9 cellular contexts compared by ENCODE assay signal in genomic region chr3:139534992-139535879, GRCh38. TPM values are rescaled to one million over a fixed set of nuclear protein-coding genes. Genes with fewer than 3 reads are reported as not detected.
DNase-seq lines count a peak whose midpoint lies in the region; ATAC-seq and TF ChIP-seq lines count a peak whose summit lies in the region.
"Had no signal": no experiment of that assay in that cellular context is flagged by ENCODE, and none has a peak within 500 bp of the region (broad histone marks: within the 10 kb centered on the region; RNA-seq: fewer than 3 reads in every experiment).

No MANE protein-coding gene starts in this region.

- no peak for TF ChIP-seq EP300 in esophagus muscularis mucosa (IDR thresholded peaks at IDR 0.05)

- no peak overlapping the region for H3K27ac Mint-ChIP-seq in neural crest cell (ENCODE audit: unreplicated experiment)
- peak overlapping the region in 1 of 10 donors; percentile 52 for H3K27ac Mint-ChIP-seq in naive thymus-derived CD8-positive, alpha-beta T cell
- no peak overlapping the region for H3K27ac Mint-ChIP-seq in T-helper 2 cell treated with Interferon-gamma antibody and Interleukin-4, amounts not matched to agents 5 μg/mL and 100 μg/mL, for 36 hours
- H3K27ac Mint-ChIP-seq: naive B cell had no signal

- H3K4me1 ChIP-seq in BLaER1 (peaks cover 38% of the 10 kb centered on the region), esophagus muscularis mucosa (peaks cover 35 to 78% (median 68%) of the 10 kb centered on the region in 4 donors)

- H4K20me1 ChIP-seq in BLaER1 = no peaks in the 10 kb centered on the region

- no peak overlapping the region for H3K27ac ChIP-seq in BLaER1
- H3K27ac ChIP-seq in esophagus muscularis mucosa (replicated peaks in 1 of 4) = peak overlapping the region; percentile 65 to 81 (median 72)

- H3K27me3 Mint-ChIP-seq in neural crest cell (ENCODE audit: low read depth) = peaks cover 88% of the 10 kb centered on the region
- H3K27me3 Mint-ChIP-seq in naive thymus-derived CD8-positive, alpha-beta T cell = peaks cover 14 to 31% (median 28%) of the 10 kb centered on the region in 5 donors
- H3K27me3 Mint-ChIP-seq in T-helper 2 cell treated with Interferon-gamma antibody and Interleukin-4, amounts not matched to agents 5 μg/mL and 100 μg/mL, for 36 hours (ENCODE audit: low read depth) = peaks cover 26% of the 10 kb centered on the region

- no peaks in the 10 kb centered on the region for H3K36me3 Mint-ChIP-seq in neural crest cell (ENCODE audit: low read depth)
- no peaks in the 10 kb centered on the region for H3K36me3 Mint-ChIP-seq in naive thymus-derived CD8-positive, alpha-beta T cell
- H3K36me3 Mint-ChIP-seq in T-helper 2 cell treated with Interferon-gamma antibody and Interleukin-4, amounts not matched to agents 5 μg/mL and 100 μg/mL, for 36 hours (ENCODE audit: low read depth) = no peaks in the 10 kb centered on the region
- H3K36me3 Mint-ChIP-seq: naive B cell had no signal

- WGBS in esophagus muscularis mucosa = 57% methylated on average over 11 of the region's 12 CpGs

- H3K36me3 ChIP-seq in BLaER1 = no peaks in the 10 kb centered on the region
- H3K36me3 ChIP-seq in esophagus muscularis mucosa = no peaks in the 10 kb centered on the region

- H3K9me3 ChIP-seq in BLaER1 = no peaks in the 10 kb centered on the region
- no peaks in the 10 kb centered on the region for H3K9me3 ChIP-seq in esophagus muscularis mucosa

- H3K4me3 ChIP-seq in BLaER1 (no peak overlapping the region), esophagus muscularis mucosa (no peak overlapping the region)

- TF ChIP-seq POLR2A in esophagus muscularis mucosa (IDR thresholded peaks at IDR 0.05; ENCODE audit: low read depth) = no peak

- H3K9me3 Mint-ChIP-seq in neural crest cell = no peaks in the 10 kb centered on the region
- no peaks in the 10 kb centered on the region for H3K9me3 Mint-ChIP-seq in naive thymus-derived CD8-positive, alpha-beta T cell
- H3K9me3 Mint-ChIP-seq in T-helper 2 cell treated with Interferon-gamma antibody and Interleukin-4, amounts not matched to agents 5 μg/mL and 100 μg/mL, for 36 hours = no peaks in the 10 kb centered on the region
- H3K9me3 Mint-ChIP-seq: naive B cell had no signal

- POLR2A ChIA-PET in naive thymus-derived CD8-positive, alpha-beta T cell (lab: Charles Lee) = no interaction called here

- H3K4me3 Mint-ChIP-seq in neural crest cell = peak overlapping the region; percentile 78
- no peak overlapping the region for H3K4me3 Mint-ChIP-seq in naive thymus-derived CD8-positive, alpha-beta T cell
- H3K4me3 Mint-ChIP-seq in T-helper 2 cell treated with Interferon-gamma antibody and Interleukin-4, amounts not matched to agents 5 μg/mL and 100 μg/mL, for 36 hours = no peak overlapping the region
- H3K4me3 Mint-ChIP-seq: naive B cell had no signal

- no peak overlapping the region for H3K9ac ChIP-seq in BLaER1

- H3K27me3 ChIP-seq in BLaER1 = peaks cover 19% of the 10 kb centered on the region
- no peaks in the 10 kb centered on the region for H3K27me3 ChIP-seq in esophagus muscularis mucosa

- no peak for TF ChIP-seq CTCF in esophagus muscularis mucosa (IDR thresholded peaks at IDR 0.05)
- no peak for TF ChIP-seq CTCF in neural crest cell (conservative IDR thresholded peaks at IDR 0.05)

- ATAC-seq in HG02588 (IDR thresholded peaks at IDR 0.05; ENCODE audit: unreplicated experiment) = no peak
- ATAC-seq in naive thymus-derived CD8-positive, alpha-beta T cell = no peak

- H3K4me1 Mint-ChIP-seq in neural crest cell = peaks cover 66% of the 10 kb centered on the region
- peaks cover 0 to 8% (median 4%) of the 10 kb centered on the region in 4 donors for H3K4me1 Mint-ChIP-seq in naive thymus-derived CD8-positive, alpha-beta T cell
- H3K4me1 Mint-ChIP-seq in T-helper 2 cell treated with Interferon-gamma antibody and Interleukin-4, amounts not matched to agents 5 μg/mL and 100 μg/mL, for 36 hours (ENCODE audit: low read depth) = peaks cover 1% of the 10 kb centered on the region

- intact Hi-C loops in esophagus muscularis mucosa (cut with DNase I) = no loop called here

- peak overlapping the region; percentile 47 for H3K4me2 ChIP-seq in BLaER1

- DNase-seq in OCI-M1 (lab: John Stamatoyannopoulos, UW) (peak; percentile 50), esophagus muscularis mucosa (ENCODE audit: extremely low spot score) (no peak), neural crest cell (ENCODE audit: low read depth, low spot score) (no peak), EL (no peak)
- DNase-seq in naive thymus-derived CD8-positive, alpha-beta T cell = no peak
- no peak for DNase-seq in T-helper 2 cell treated with Interferon-gamma antibody and Interleukin-4, amounts not matched to agents 5 μg/mL and 100 μg/mL, for 36 hours (ENCODE audit: low spot score)
- DNase-seq: naive B cell had no signal

RNA-seq across cellular contexts. Expression of gene RBP1, which starts 4.3 kb away (rescaled TPM):
- total RNA-seq in esophagus muscularis mucosa (10 to 100 TPM; 12.8 to 16.1 (median 15.7) TPM), neural crest cell (97.8 and 105 TPM in 2 replicates)
- not detected for total RNA-seq in naive thymus-derived CD8-positive, alpha-beta T cell
- polyA plus RNA-seq in naive thymus-derived CD8-positive, alpha-beta T cell = not detected

RNA-seq across cellular contexts. Expression of gene RBP2, which starts 58.9 kb away (rescaled TPM):
- total RNA-seq in esophagus muscularis mucosa = not detected
- not detected in 2 replicates for total RNA-seq in neural crest cell
- total RNA-seq in naive thymus-derived CD8-positive, alpha-beta T cell = not detected
- not detected for polyA plus RNA-seq in naive thymus-derived CD8-positive, alpha-beta T cell

Comparison
In these comparisons a context has a peak if more than half of its experiments do, and no peak if none do; other contexts are left out.
1. RNA of gene RBP1, which starts 4.3 kb away (total RNA-seq): 97.8 to 105 TPM in neural crest cell and 12.8 to 16.1 TPM in esophagus muscularis mucosa; not detected in naive thymus-derived CD8-positive, alpha-beta T cell; every median in the first group is over 4 times any median in the second.